In genomic region chr13:41015920-41016319, GRCh38 we compare ENCODE assay signal across 10 cellular contexts. TPM values are rescaled to one million over a fixed set of nuclear protein-coding genes. Genes with fewer than 3 reads are reported as not detected.
DNase-seq lines count a peak whose midpoint lies in the region; ATAC-seq and TF ChIP-seq lines count a peak whose summit lies in the region.
"Had no signal": no experiment of that assay in that cellular context is flagged by ENCODE, and none has a peak within 500 bp of the region (broad histone marks: within the 10 kb centered on the region; RNA-seq: fewer than 3 reads in every experiment).

No MANE protein-coding gene starts in this region.

- CTCF ChIA-PET in A673 (lab: Charles Lee): no interaction called here

- DNase-seq in DND-41 (no peak), natural killer cell (no peak), A673 (ENCODE audit: low spot score) (no peak), NCI-H146 (lab: John Stamatoyannopoulos, UW) (no peak)
- DNase-seq: dermis blood vessel endothelial cell, foreskin melanocyte, NCI-H226 had no signal

- H3K4me1 ChIP-seq in DND-41 (ENCODE audit: insufficient read depth, low read length) (peaks cover 71% of the 10 kb centered on the region), A673 (ENCODE audit: insufficient read depth, low read length, poor library complexity, severe bottlenecking) (no peaks in the 10 kb centered on the region)

- peak overlapping the region in 1 of 2 experiments; percentile 50; a peak in 3 of 4 replicates for H3K4me3 ChIP-seq in DND-41 (ENCODE audit: low read depth in 1 of 2, low read length in 2 of 2)
- no peak overlapping the region for H3K4me3 ChIP-seq in A673 (ENCODE audit: low read depth, low read length, poor library complexity, severe bottlenecking)

- POLR2A ChIA-PET in A673 (lab: Charles Lee; ENCODE audit: low non-redundant PET): no interaction called here

- H3K27me3 Mint-ChIP-seq in IgD-negative memory B cell: no peaks in the 10 kb centered on the region
- no peaks in the 10 kb centered on the region for H3K27me3 Mint-ChIP-seq in activated naive CD8-positive, alpha-beta T cell
- no peaks in the 10 kb centered on the region for H3K27me3 Mint-ChIP-seq in natural killer cell (ENCODE audit: low read depth in 2 of 2)

- no TSS peak for BruUV-seq in A673 (replicated peaks; lab: Mats Ljungman, UMichigan)

- H3K36me3 Mint-ChIP-seq in IgD-negative memory B cell (peaks cover 10% of the 10 kb centered on the region), natural killer cell (no peaks in the 10 kb centered on the region)
- H3K36me3 Mint-ChIP-seq in activated naive CD8-positive, alpha-beta T cell: peaks cover 9% of the 10 kb centered on the region

- no peaks in the 10 kb centered on the region for H4K20me1 ChIP-seq in DND-41 (ENCODE audit: insufficient read depth, low read length)

- H3K9me3 Mint-ChIP-seq in IgD-negative memory B cell: peaks cover 0 to 2% (median 0%) of the 10 kb centered on the region in 3 donors
- H3K9me3 Mint-ChIP-seq in activated naive CD8-positive, alpha-beta T cell (ENCODE audit: low read depth): no peaks in the 10 kb centered on the region
- no peaks in the 10 kb centered on the region for H3K9me3 Mint-ChIP-seq in natural killer cell

- intact Hi-C loops in natural killer cell (cut with micrococcal nuclease) (loop anchor here (10.0 kb wide), 1 partner anchor 51 kb away; no protein-coding TSS in a partner anchor), A673 (cut with micrococcal nuclease; ENCODE audit: unreplicated experiment) (no loop called here)

- H3K4me1 Mint-ChIP-seq in IgD-negative memory B cell: peaks cover 43 to 59% (median 49%) of the 10 kb centered on the region in 3 donors
- H3K4me1 Mint-ChIP-seq in activated naive CD8-positive, alpha-beta T cell (ENCODE audit: low read depth): peaks cover 63% of the 10 kb centered on the region
- H3K4me1 Mint-ChIP-seq in natural killer cell: peaks cover 65 to 68% of the 10 kb centered on the region in 2 donors

- H2AFZ ChIP-seq in DND-41 (ENCODE audit: low read depth, low read length): no peak overlapping the region

- H3K27ac Mint-ChIP-seq in IgD-negative memory B cell (peak overlapping the region; percentile 83 to 96 (median 90)), natural killer cell (peak overlapping the region; percentile 91 to 98)
- H3K27ac Mint-ChIP-seq in activated naive CD8-positive, alpha-beta T cell: peak overlapping the region; percentile 94

- peak overlapping the region; percentile 35 for H3K9ac ChIP-seq in DND-41 (ENCODE audit: low read depth, low read length)

- no peak for TF ChIP-seq CTCF in DND-41 (IDR thresholded peaks at IDR 0.05; ENCODE audit: borderline replicate concordance, extremely low read depth, low read length, poor library complexity, severe bottlenecking)
- TF ChIP-seq CTCF in natural killer cell (IDR thresholded peaks at IDR 0.05): no peak
- no peak for TF ChIP-seq CTCF in A673 (conservative IDR thresholded peaks at IDR 0.05; ENCODE audit: low read depth, low read length)

- H3K9me3 ChIP-seq in DND-41 (ENCODE audit: insufficient read depth, low read length, severe bottlenecking) (no peaks in the 10 kb centered on the region), A673 (ENCODE audit: low read depth, low read length, poor library complexity, severe bottlenecking) (no peaks in the 10 kb centered on the region)

- H3K27me3 ChIP-seq in DND-41 (ENCODE audit: insufficient read depth, low read length, poor library complexity) (no peaks in the 10 kb centered on the region), A673 (replicated peaks; ENCODE audit: insufficient read depth, low read depth, low read length, poor library complexity) (no peaks in the 10 kb centered on the region)

- H3K27ac ChIP-seq in DND-41 (ENCODE audit: low read length): peak overlapping the region; percentile 56
- no peak overlapping the region for H3K27ac ChIP-seq in A673 (ENCODE audit: low read depth, low read length, poor library complexity, severe bottlenecking)

- peaks cover 18% of the 10 kb centered on the region for H3K36me3 ChIP-seq in DND-41 (ENCODE audit: insufficient read depth, low read length)
- H3K36me3 ChIP-seq in A673 (ENCODE audit: insufficient read depth, low read length, poor library complexity, severe bottlenecking): no peaks in the 10 kb centered on the region

- ATAC-seq in DND-41 (ENCODE audit: insufficient read depth, low read depth) (no peak), natural killer cell (no peak), GM21737 (IDR thresholded peaks at IDR 0.05; ENCODE audit: unreplicated experiment) (no peak)

- peak overlapping the region; percentile 59 for H3K4me2 ChIP-seq in DND-41 (ENCODE audit: insufficient read depth, low read length)

- peak overlapping the region; percentile 81 to 95 (median 90) for H3K4me3 Mint-ChIP-seq in IgD-negative memory B cell
- peak overlapping the region; percentile 93 for H3K4me3 Mint-ChIP-seq in activated naive CD8-positive, alpha-beta T cell
- H3K4me3 Mint-ChIP-seq in natural killer cell: peak overlapping the region; percentile 99

- H3K79me2 ChIP-seq in DND-41 (ENCODE audit: insufficient read depth, low read length): peaks cover 98% of the 10 kb centered on the region

RNA-seq across cellular contexts. Expression of gene ELF1, which starts 3.2 kb away (rescaled TPM):
- polyA plus RNA-seq in IgD-negative memory B cell: 148 TPM
- total RNA-seq in natural killer cell (100 to 1,000 TPM; 174 to 216 (median 193) TPM), A673 (2021) (29.1 and 31.5 TPM in 2 replicates)

RNA-seq across cellular contexts. Expression of gene WBP4, which starts 45.4 kb away (rescaled TPM):
- 3.7 TPM for polyA plus RNA-seq in IgD-negative memory B cell
- total RNA-seq in natural killer cell: 1 to 10 TPM; 4.2 to 6.8 (median 5.1) TPM
- 11.9 and 12.5 TPM in 2 replicates for total RNA-seq in A673 (2021)
